Comparison of ENCODE assay signal across 19 cellular contexts in the genomic region with DNA sequence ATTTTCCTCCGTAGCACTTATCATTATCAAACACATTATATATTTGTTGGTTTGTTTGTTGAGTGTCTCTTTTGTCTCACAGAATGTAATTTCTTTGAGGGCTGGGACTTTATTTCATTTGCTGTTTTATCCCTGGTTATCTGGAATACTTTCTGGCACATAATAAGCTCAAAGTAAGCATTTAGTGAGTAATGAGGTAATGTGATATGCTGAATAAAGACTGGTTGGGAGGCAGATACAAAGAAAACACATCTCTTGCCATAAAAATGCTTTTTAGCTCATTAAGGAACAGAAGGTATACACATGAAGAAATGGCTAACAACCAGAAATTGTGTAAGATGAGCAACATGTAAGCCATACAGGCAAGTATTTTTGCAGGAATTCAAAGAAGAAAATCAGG.
"Had no signal": no experiment of that assay in that cellular context is flagged by ENCODE, and none has a peak within 500 bp of the region (broad histone marks: within the 10 kb centered on the region; RNA-seq: fewer than 3 reads in every experiment).

No MANE protein-coding gene starts in this region.

- H3K9me3 Mint-ChIP-seq: activated naive CD8-positive, alpha-beta T cell treated with anti-CD3 and anti-CD28 coated beads, Interleukin-2, amount 10 ng/mL, durations not matched to agents 7 days and 5 days; stimulated activated naive B cell treated with anti-CD40 and anti-IgM and Interleukin-4, amounts not matched to agents 10 μg/mL and 1 μg/mL and 100 μg/mL, for 72 hours had no signal

- ATAC-seq: activated CD8-positive, alpha-beta memory T cell treated with anti-CD3 and anti-CD28 coated beads, Interleukin-2, amount 10 ng/mL, durations not matched to agents 7 days and 5 days; body of pancreas; effector memory CD8-positive, alpha-beta T cell; left lobe of liver; stimulated activated naive B cell treated with anti-CD40 and anti-IgM and Interleukin-4, amounts not matched to agents 10 μg/mL and 1 μg/mL and 100 μg/mL, for 72 hours had no signal

- H3K4me1 Mint-ChIP-seq: activated B cell treated with CpG ODN at 0.5 μM for 24 hours; activated CD4-positive, alpha-beta memory T cell treated with anti-CD3 and anti-CD28 coated beads, Interleukin-2, amount 10 ng/mL, durations not matched to agents 7 days and 5 days; activated CD8-positive, alpha-beta memory T cell treated with anti-CD3 and anti-CD28 coated beads, Interleukin-2, amount 10 ng/mL, durations not matched to agents 7 days and 5 days; activated naive CD8-positive, alpha-beta T cell treated with anti-CD3 and anti-CD28 coated beads, Interleukin-2, amount 10 ng/mL, durations not matched to agents 7 days and 5 days; stimulated activated naive B cell treated with anti-CD40 and anti-IgM and Interleukin-4, amounts not matched to agents 10 μg/mL and 1 μg/mL and 100 μg/mL, for 72 hours had no signal

- H3K27me3 Mint-ChIP-seq: activated B cell treated with CpG ODN at 0.5 μM for 24 hours; activated CD4-positive, alpha-beta memory T cell treated with anti-CD3 and anti-CD28 coated beads, Interleukin-2, amount 10 ng/mL, durations not matched to agents 7 days and 5 days; activated CD8-positive, alpha-beta memory T cell treated with anti-CD3 and anti-CD28 coated beads, Interleukin-2, amount 10 ng/mL, durations not matched to agents 7 days and 5 days; activated naive CD8-positive, alpha-beta T cell treated with anti-CD3 and anti-CD28 coated beads, Interleukin-2, amount 10 ng/mL, durations not matched to agents 7 days and 5 days; effector memory CD8-positive, alpha-beta T cell; stimulated activated naive B cell treated with anti-CD40 and anti-IgM and Interleukin-4, amounts not matched to agents 10 μg/mL and 1 μg/mL and 100 μg/mL, for 72 hours had no signal

- H3K4me3 Mint-ChIP-seq: activated B cell treated with CpG ODN at 0.5 μM for 24 hours; activated CD4-positive, alpha-beta memory T cell treated with anti-CD3 and anti-CD28 coated beads, Interleukin-2, amount 10 ng/mL, durations not matched to agents 7 days and 5 days; activated CD8-positive, alpha-beta memory T cell treated with anti-CD3 and anti-CD28 coated beads, Interleukin-2, amount 10 ng/mL, durations not matched to agents 7 days and 5 days; activated naive CD8-positive, alpha-beta T cell treated with anti-CD3 and anti-CD28 coated beads, Interleukin-2, amount 10 ng/mL, durations not matched to agents 7 days and 5 days; effector memory CD8-positive, alpha-beta T cell; stimulated activated naive B cell treated with anti-CD40 and anti-IgM and Interleukin-4, amounts not matched to agents 10 μg/mL and 1 μg/mL and 100 μg/mL, for 72 hours had no signal

- H3K36me3 Mint-ChIP-seq: activated CD8-positive, alpha-beta memory T cell treated with anti-CD3 and anti-CD28 coated beads, Interleukin-2, amount 10 ng/mL, durations not matched to agents 7 days and 5 days; activated naive CD8-positive, alpha-beta T cell treated with anti-CD3 and anti-CD28 coated beads, Interleukin-2, amount 10 ng/mL, durations not matched to agents 7 days and 5 days; stimulated activated naive B cell treated with anti-CD40 and anti-IgM and Interleukin-4, amounts not matched to agents 10 μg/mL and 1 μg/mL and 100 μg/mL, for 72 hours had no signal

- DNase-seq: activated B cell treated with CpG ODN at 0.5 μM for 24 hours; activated CD4-positive, alpha-beta memory T cell treated with anti-CD3 and anti-CD28 coated beads, Interleukin-2, amount 10 ng/mL, durations not matched to agents 7 days and 5 days; activated CD4-positive, alpha-beta T cell treated with anti-CD3 and anti-CD28 coated beads for 48 hours; activated CD8-positive, alpha-beta memory T cell treated with anti-CD3 and anti-CD28 coated beads, Interleukin-2, amount 10 ng/mL, durations not matched to agents 7 days and 5 days; activated naive CD4-positive, alpha-beta T cell; activated naive CD8-positive, alpha-beta T cell treated with anti-CD3 and anti-CD28 coated beads, Interleukin-2, amount 10 ng/mL, durations not matched to agents 7 days and 5 days; amygdala; body of pancreas; effector memory CD8-positive, alpha-beta T cell; esophagus squamous epithelium; foreskin fibroblast; hippocampal formation; islet precursor cell; midbrain; occipital lobe; retina; stimulated activated naive B cell treated with anti-CD40 and anti-IgM and Interleukin-4, amounts not matched to agents 10 μg/mL and 1 μg/mL and 100 μg/mL, for 72 hours; upper lobe of left lung had no signal

- H3K27ac Mint-ChIP-seq: activated B cell treated with CpG ODN at 0.5 μM for 24 hours; activated CD4-positive, alpha-beta memory T cell treated with anti-CD3 and anti-CD28 coated beads, Interleukin-2, amount 10 ng/mL, durations not matched to agents 7 days and 5 days; activated CD8-positive, alpha-beta memory T cell treated with anti-CD3 and anti-CD28 coated beads, Interleukin-2, amount 10 ng/mL, durations not matched to agents 7 days and 5 days; activated naive CD8-positive, alpha-beta T cell treated with anti-CD3 and anti-CD28 coated beads, Interleukin-2, amount 10 ng/mL, durations not matched to agents 7 days and 5 days; effector memory CD8-positive, alpha-beta T cell; stimulated activated naive B cell treated with anti-CD40 and anti-IgM and Interleukin-4, amounts not matched to agents 10 μg/mL and 1 μg/mL and 100 μg/mL, for 72 hours had no signal
